ENCODE assay signal across 7 cellular contexts in the genomic region with DNA sequence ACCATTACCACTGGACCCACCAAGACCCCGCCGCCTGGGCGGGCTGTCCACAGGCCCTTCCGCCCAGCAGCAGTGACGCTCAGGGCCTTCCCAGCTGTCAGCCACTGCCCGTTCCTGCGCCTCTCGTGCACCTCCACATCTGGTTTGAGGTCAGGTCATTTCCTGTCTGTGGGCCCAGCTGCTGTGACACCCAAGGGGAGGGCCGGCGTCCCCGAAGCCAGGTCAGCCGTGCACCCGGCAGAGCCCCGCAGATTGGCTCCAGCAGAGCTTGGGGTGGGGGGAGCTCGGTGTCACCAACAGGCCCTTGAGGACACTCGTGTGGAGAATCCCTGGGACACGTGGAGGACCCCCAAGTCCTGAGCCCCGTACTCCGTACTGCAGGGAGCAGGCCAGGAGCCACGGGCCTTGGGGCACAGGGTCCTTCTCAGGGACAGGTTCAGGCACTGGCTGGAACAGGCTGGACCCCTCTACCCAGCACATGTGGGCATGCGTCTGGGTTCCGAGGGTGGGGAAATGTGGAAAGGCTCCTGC. TPM values are rescaled to one million over a fixed set of nuclear protein-coding genes. Genes with fewer than 3 reads are reported as not detected.
A peak's percentile ranks its signal among the peaks of the same experiment; 100 is the strongest.
DNase-seq lines count a peak whose midpoint lies in the region; ATAC-seq and TF ChIP-seq lines count a peak whose summit lies in the region.
"Had no signal": no experiment of that assay in that cellular context is flagged by ENCODE, and none has a peak within 500 bp of the region (broad histone marks: within the 10 kb centered on the region; RNA-seq: fewer than 3 reads in every experiment).

No MANE protein-coding gene starts in this region.

- no peaks in the 10 kb centered on the region for H3K27me3 ChIP-seq in spleen (replicated peaks in 1 of 7)
- H3K27me3 ChIP-seq in tibial nerve, result no peaks in the 10 kb centered on the region

- peak; percentile 55 for DNase-seq in activated naive CD4-positive, alpha-beta T cell treated with anti-CD3 and anti-CD28 coated beads, Interleukin-2, amount 10 ng/mL, durations not matched to agents 7 days and 5 days
- no peak for DNase-seq in activated naive CD4-positive, alpha-beta T cell treated with Interleukin-2 at 50 U/mL for 16 hours
- peak; percentile 61 for DNase-seq in activated CD4-positive, alpha-beta memory T cell treated with anti-CD3 and anti-CD28 coated beads, Interleukin-2, amount 10 ng/mL, durations not matched to agents 7 days and 5 days
- peak; percentile 86 for DNase-seq in spleen
- DNase-seq in tibial nerve (ENCODE audit: low spot score in 2 of 2), result no peak
- DNase-seq: stimulated activated CD4-positive, alpha-beta T cell treated with anti-CD3 and anti-CD28 coated beads, Interleukin-12 subunit alpha, Interleukin-12 subunit beta, amount 100 ng/mL, for 4 hours had no signal

- TF ChIP-seq POLR2A in spleen (IDR thresholded peaks at IDR 0.05), result no peak
- no peak for TF ChIP-seq POLR2A in tibial nerve (IDR thresholded peaks at IDR 0.05)

- peak overlapping the region in 2 of 8 donors; percentile 26 to 54 for H3K27ac ChIP-seq in spleen
- H3K27ac ChIP-seq in tibial nerve, result no peak overlapping the region

- intact Hi-C loops in spleen (cut with DNase I; ENCODE audit: low total_unique reads), result no loop called here

- TF ChIP-seq EP300 in tibial nerve (IDR thresholded peaks at IDR 0.05), result no peak

- H3K36me3 ChIP-seq in spleen, result peaks cover 0 to 65% (median 48%) of the 10 kb centered on the region in 6 donors
- H3K36me3 ChIP-seq in tibial nerve, result peaks cover 0 to 65% (median 10%) of the 10 kb centered on the region in 3 donors

- H3K9me3 Mint-ChIP-seq in activated naive CD4-positive, alpha-beta T cell treated with anti-CD3 and anti-CD28 coated beads, Interleukin-2, amount 10 ng/mL, durations not matched to agents 7 days and 5 days, result no peaks in the 10 kb centered on the region
- no peaks in the 10 kb centered on the region for H3K9me3 Mint-ChIP-seq in activated CD4-positive, alpha-beta memory T cell treated with anti-CD3 and anti-CD28 coated beads, Interleukin-2, amount 10 ng/mL, durations not matched to agents 7 days and 5 days

- peaks cover 12% of the 10 kb centered on the region for H3K36me3 Mint-ChIP-seq in activated naive CD4-positive, alpha-beta T cell treated with anti-CD3 and anti-CD28 coated beads, Interleukin-2, amount 10 ng/mL, durations not matched to agents 7 days and 5 days
- H3K36me3 Mint-ChIP-seq in activated CD4-positive, alpha-beta memory T cell treated with anti-CD3 and anti-CD28 coated beads, Interleukin-2, amount 10 ng/mL, durations not matched to agents 7 days and 5 days (ENCODE audit: low read depth), result peaks cover 5% of the 10 kb centered on the region

- no peak for TF ChIP-seq CTCF in spleen (IDR thresholded peaks at IDR 0.05 in 8 of 11, conservative IDR thresholded peaks at IDR 0.05 in 3 of 11)
- TF ChIP-seq CTCF in tibial nerve (IDR thresholded peaks at IDR 0.05), result no peak

- H3K4me1 ChIP-seq in spleen, result peaks cover 13 to 58% (median 31%) of the 10 kb centered on the region in 6 donors
- H3K4me1 ChIP-seq in tibial nerve, result peaks cover 0 to 19% (median 13%) of the 10 kb centered on the region in 4 donors

- H3K9me3 ChIP-seq in spleen, result no peaks in the 10 kb centered on the region
- no peaks in the 10 kb centered on the region for H3K9me3 ChIP-seq in tibial nerve

- H3K4me3 Mint-ChIP-seq in activated naive CD4-positive, alpha-beta T cell treated with anti-CD3 and anti-CD28 coated beads, Interleukin-2, amount 10 ng/mL, durations not matched to agents 7 days and 5 days, result no peak overlapping the region
- H3K4me3 Mint-ChIP-seq in activated CD4-positive, alpha-beta memory T cell treated with anti-CD3 and anti-CD28 coated beads, Interleukin-2, amount 10 ng/mL, durations not matched to agents 7 days and 5 days, result no peak overlapping the region

- peak overlapping the region; percentile 19 for H3K27ac Mint-ChIP-seq in activated naive CD4-positive, alpha-beta T cell treated with anti-CD3 and anti-CD28 coated beads, Interleukin-2, amount 10 ng/mL, durations not matched to agents 7 days and 5 days
- H3K27ac Mint-ChIP-seq in activated CD4-positive, alpha-beta memory T cell treated with anti-CD3 and anti-CD28 coated beads, Interleukin-2, amount 10 ng/mL, durations not matched to agents 7 days and 5 days, result no peak overlapping the region

- no peaks in the 10 kb centered on the region for H3K27me3 Mint-ChIP-seq in activated naive CD4-positive, alpha-beta T cell treated with anti-CD3 and anti-CD28 coated beads, Interleukin-2, amount 10 ng/mL, durations not matched to agents 7 days and 5 days
- no peaks in the 10 kb centered on the region for H3K27me3 Mint-ChIP-seq in activated CD4-positive, alpha-beta memory T cell treated with anti-CD3 and anti-CD28 coated beads, Interleukin-2, amount 10 ng/mL, durations not matched to agents 7 days and 5 days

- WGBS in spleen, 5 donors, result 39 to 80% (median 45%) methylated on average over 4 to 22 of the region's 22 CpGs
- WGBS in tibial nerve, 2 donors, result 56 to 63% methylated on average over 13 to 21 of the region's 22 CpGs

- POLR2A ChIA-PET in activated CD4-positive, alpha-beta memory T cell treated with anti-CD3 and anti-CD28 coated beads, Interleukin-2, amount 10 ng/mL, durations not matched to agents 7 days and 5 days (lab: Charles Lee), result interaction anchor here (1.1 to 7.3 kb wide), 3 partner anchors 10 to 176 kb away, joined by 4 to 36 read pairs (median 5); partner anchors contain the start of genes CDK10 and TCF25

- peaks cover 23% of the 10 kb centered on the region for H3K4me1 Mint-ChIP-seq in activated naive CD4-positive, alpha-beta T cell treated with anti-CD3 and anti-CD28 coated beads, Interleukin-2, amount 10 ng/mL, durations not matched to agents 7 days and 5 days
- peaks cover 32% of the 10 kb centered on the region for H3K4me1 Mint-ChIP-seq in activated CD4-positive, alpha-beta memory T cell treated with anti-CD3 and anti-CD28 coated beads, Interleukin-2, amount 10 ng/mL, durations not matched to agents 7 days and 5 days

- ATAC-seq in GM21528 (IDR thresholded peaks at IDR 0.05; ENCODE audit: low FRiP score, unreplicated experiment), result no peak

- H3K4me3 ChIP-seq in spleen (no peak overlapping the region), tibial nerve (no peak overlapping the region)

- CTCF ChIA-PET in activated naive CD4-positive, alpha-beta T cell treated with anti-CD3 and anti-CD28 coated beads, Interleukin-2, amount 10 ng/mL, durations not matched to agents 7 days and 5 days (lab: Charles Lee), result no interaction called here
- CTCF ChIA-PET in activated CD4-positive, alpha-beta memory T cell treated with anti-CD3 and anti-CD28 coated beads, Interleukin-2, amount 10 ng/mL, durations not matched to agents 7 days and 5 days (lab: Charles Lee), result interaction anchor here (1.4 to 2.1 kb wide), 2 partner anchors 9 to 10 kb away, joined by 5 to 6 read pairs; partner anchors contain the start of gene CDK10

RNA-seq across cellular contexts. Expression of gene SPATA2L, which starts 4.8 kb away (rescaled TPM):
- 10 to 100 TPM in 1 of 2 experiments, 1 to 10 TPM in 1; 9.4 to 10.0 TPM for total RNA-seq in activated CD4-positive, alpha-beta memory T cell treated with anti-CD3 and anti-CD28 coated beads, Interleukin-2, amount 10 ng/mL, durations not matched to agents 7 days and 5 days
- total RNA-seq in spleen (10 to 100 TPM in 6 of 7 donors, 1 to 10 TPM in 1; 6.8 to 16.9 (median 10.5) TPM), tibial nerve (10 to 100 TPM; 10.7 to 33.6 (median 16.1) TPM)
- polyA plus RNA-seq in spleen, result 1 to 10 TPM; 4.6 to 6.3 (median 5.7) TPM

RNA-seq across cellular contexts. Expression of gene CDK10, which starts 10.2 kb away (rescaled TPM):
- total RNA-seq in activated CD4-positive, alpha-beta memory T cell treated with anti-CD3 and anti-CD28 coated beads, Interleukin-2, amount 10 ng/mL, durations not matched to agents 7 days and 5 days, result 10 to 100 TPM; 73.2 to 74.0 TPM
- 100 to 1,000 TPM in 2 of 7 donors, 10 to 100 TPM in 5; 47.6 to 114 (median 76.3) TPM for total RNA-seq in spleen
- polyA plus RNA-seq in spleen, result 100 to 1,000 TPM in 2 of 3 donors, 10 to 100 TPM in 1; 74.4 to 201 (median 134) TPM
- total RNA-seq in tibial nerve, result 10 to 100 TPM; 32.6 to 93.6 (median 65.7) TPM

RNA-seq across cellular contexts. Expression of gene VPS9D1, which starts 24.0 kb away (rescaled TPM):
- total RNA-seq in activated CD4-positive, alpha-beta memory T cell treated with anti-CD3 and anti-CD28 coated beads, Interleukin-2, amount 10 ng/mL, durations not matched to agents 7 days and 5 days, result 1 to 10 TPM; 7.0 to 7.8 TPM
- total RNA-seq in spleen (10 to 100 TPM in 6 of 7 donors, 1 to 10 TPM in 1; 6.0 to 28.8 (median 19.2) TPM), tibial nerve (10 to 100 TPM in 1 of 4 donors, 1 to 10 TPM in 3; 5.9 to 14.1 (median 7.0) TPM)
- 10 to 100 TPM in 2 of 3 donors, 1 to 10 TPM in 1; 7.4 to 37.2 (median 34.5) TPM for polyA plus RNA-seq in spleen

RNA-seq across cellular contexts. Expression of gene ZNF276, which starts 24.7 kb away (rescaled TPM):
- total RNA-seq in activated CD4-positive, alpha-beta memory T cell treated with anti-CD3 and anti-CD28 coated beads, Interleukin-2, amount 10 ng/mL, durations not matched to agents 7 days and 5 days, result 10 to 100 TPM; 50.4 to 56.5 TPM
- total RNA-seq in spleen, result 10 to 100 TPM; 59.0 to 83.7 (median 65.3) TPM
- polyA plus RNA-seq in spleen, result 10 to 100 TPM; 28.9 to 63.6 (median 42.9) TPM
- total RNA-seq in tibial nerve, result 100 to 1,000 TPM in 1 of 4 donors, 10 to 100 TPM in 3; 48.6 to 146 (median 68.8) TPM

RNA-seq across cellular contexts. Expression of gene SPATA33, which starts 39.0 kb away (rescaled TPM):
- total RNA-seq in activated CD4-positive, alpha-beta memory T cell treated with anti-CD3 and anti-CD28 coated beads, Interleukin-2, amount 10 ng/mL, durations not matched to agents 7 days and 5 days, result 1 to 10 TPM; 8.1 to 9.2 TPM
- 1 to 10 TPM; 2.9 to 5.7 (median 4.7) TPM for total RNA-seq in spleen
- polyA plus RNA-seq in spleen, result 1 to 10 TPM; 3.8 to 7.0 (median 4.9) TPM
- 1 to 10 TPM; 4.8 to 9.0 (median 7.2) TPM for total RNA-seq in tibial nerve

Comparison
In these comparisons a context has a peak if more than half of its experiments do, and no peak if none do; other contexts are left out.
1. DNase-seq: peak in activated naive CD4-positive, alpha-beta T cell treated with anti-CD3 and anti-CD28 coated beads, Interleukin-2, amount 10 ng/mL, durations not matched to agents 7 days and 5 days (single experiment), activated CD4-positive, alpha-beta memory T cell treated with anti-CD3 and anti-CD28 coated beads, Interleukin-2, amount 10 ng/mL, durations not matched to agents 7 days and 5 days (single experiment) and spleen (single experiment); none in activated naive CD4-positive, alpha-beta T cell treated with Interleukin-2 at 50 U/mL for 16 hours (single experiment) and tibial nerve (0 of 2).